In the genomic region with DNA sequence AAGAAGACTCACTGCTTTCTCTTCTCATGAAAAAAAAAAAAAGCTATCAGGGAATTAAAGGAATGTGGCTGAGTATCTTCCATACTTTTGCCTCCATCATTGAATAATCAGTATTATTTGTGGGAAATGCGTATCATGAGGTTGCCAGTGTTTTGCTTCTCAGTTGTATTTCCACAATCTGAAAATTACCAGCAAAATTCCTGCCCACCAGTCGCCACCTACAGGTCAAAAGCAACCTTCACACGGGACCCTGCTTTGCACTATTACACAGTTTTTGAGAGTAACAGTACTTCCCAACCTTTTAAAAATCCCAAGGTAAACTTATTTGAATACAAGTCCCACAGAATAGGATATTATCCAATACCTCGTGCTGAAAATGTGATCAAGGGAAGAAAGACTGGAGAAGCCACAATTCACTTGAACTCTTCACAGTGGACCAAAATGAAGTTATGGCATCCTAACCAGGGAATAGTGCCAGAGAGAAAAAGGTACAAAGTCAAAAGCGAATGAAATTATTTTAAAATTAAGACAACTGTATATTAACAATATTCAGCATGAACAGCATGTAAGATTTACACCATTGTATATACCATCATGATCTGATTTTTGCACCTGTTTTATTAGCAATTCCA, we compare ENCODE assay signal across 8 cellular contexts. TPM values are rescaled to one million over a fixed set of nuclear protein-coding genes. Genes with fewer than 3 reads are reported as not detected.
DNase-seq lines count a peak whose midpoint lies in the region; ATAC-seq and TF ChIP-seq lines count a peak whose summit lies in the region.

No MANE protein-coding gene starts in this region.

- peak; percentile 68 for ATAC-seq in HG03354 (IDR thresholded peaks at IDR 0.05; ENCODE audit: poor library complexity, severe bottlenecking, unreplicated experiment)

- H3K4me3 ChIP-seq in WI38 (ENCODE audit: low read depth, low read length): no peak overlapping the region
- H3K4me3 ChIP-seq in foreskin fibroblast (ENCODE audit: low read depth in 1 of 2, low read length in 2 of 2): no peak overlapping the region

- intact Hi-C loops in posterior vena cava (cut with DNase I): no loop called here

- DNase-seq in SIG-M5 treated with dmso at 0.1 percent for 504 hours (lab: John Stamatoyannopoulos, UW; ENCODE audit: unreplicated experiment) (peak; percentile 7), SIG-M5 (lab: John Stamatoyannopoulos, UW) (no peak), foreskin fibroblast (peak; percentile 11 to 58), H4 (ENCODE audit: low spot score) (no peak), posterior vena cava (ENCODE audit: low spot score) (no peak)
- peak; percentile 6 for DNase-seq in stimulated activated CD8-positive, alpha-beta memory T cell treated with anti-CD3 and anti-CD28 coated beads, Interleukin-4, amount 100 ng/mL, for 24 hours (ENCODE audit: low read depth)

- peak; percentile 76 for TF ChIP-seq CTCF in WI38 (IDR thresholded peaks at IDR 0.05; ENCODE audit: low read depth, low read length)
- TF ChIP-seq CTCF in foreskin fibroblast (IDR thresholded peaks at IDR 0.05; ENCODE audit: low read depth, low read length): peak; percentile 62

RNA-seq across cellular contexts. Expression of a gene that starts 30.4 kb away (rescaled TPM):
- total RNA-seq in H4 (2014; rRNA removed; shearing (Covaris generic)): 326 and 330 TPM in 2 replicates
- 100 to 1,000 TPM in 1 of 2 donors, 10 to 100 TPM in 1; 96.4 to 126 TPM for total RNA-seq in posterior vena cava

Comparison
In these comparisons a context has a peak if more than half of its experiments do, and no peak if none do; other contexts are left out.
1. DNase-seq: peak in SIG-M5 treated with dmso at 0.1 percent for 504 hours (single experiment), foreskin fibroblast (2 of 2) and stimulated activated CD8-positive, alpha-beta memory T cell treated with anti-CD3 and anti-CD28 coated beads, Interleukin-4, amount 100 ng/mL, for 24 hours (single experiment); none in SIG-M5 (single experiment), H4 (single experiment) and posterior vena cava (single experiment).